In the genomic region with DNA sequence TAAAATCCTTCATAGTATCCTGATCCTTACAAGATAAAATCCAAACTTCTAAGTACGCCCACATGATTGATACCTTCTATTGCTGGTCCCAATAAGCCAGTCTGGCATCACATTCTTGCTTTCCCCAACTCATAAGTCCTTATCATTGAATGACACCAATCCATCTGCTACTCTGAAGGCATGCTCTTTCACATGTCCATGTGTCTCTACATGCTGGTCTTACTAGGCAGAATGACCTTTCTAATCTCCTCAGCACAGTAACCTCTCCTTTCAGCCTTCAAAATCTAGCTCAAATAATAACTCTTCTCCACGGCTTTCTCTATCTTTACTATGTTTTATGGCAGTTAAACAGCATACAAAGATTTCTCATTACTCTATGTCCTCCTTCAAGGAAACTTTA, we compare ENCODE assay signal across 1 cellular context.
TF ChIP-seq lines count a peak whose summit lies in the region.

No MANE protein-coding gene starts in this region.

TF ChIP-seq in K562, 482 proteins besides CTCF, POLR2A, EP300 and RAD21 (continued from another document):
- TF ChIP-seq HDAC1 (IDR thresholded peaks at IDR 0.05) = 0 out of 4 replicates have a peak, but pooled peaks of 1 of the 2 experiments have one; percentile 38
- peak; percentile 65; the same call in 1 of the 2 replicates for TF ChIP-seq TAL1 (IDR thresholded peaks at IDR 0.05)
- peak; percentile 62 for TF ChIP-seq ARID1B (IDR thresholded peaks at IDR 0.05)
- TF ChIP-seq SNIP1 (IDR thresholded peaks at IDR 0.05; ENCODE audit: low read depth) = no peak
